10 cellular contexts compared by ENCODE assay signal in genomic region chr19:4986056-4986455, GRCh38.
"Had no signal": no experiment of that assay in that cellular context is flagged by ENCODE, and none has a peak within 500 bp of the region (broad histone marks: within the 10 kb centered on the region; RNA-seq: fewer than 3 reads in every experiment).

No MANE protein-coding gene starts in this region.

- DNase-seq: activated CD4-positive, alpha-beta memory T cell treated with anti-CD3 and anti-CD28 coated beads for 36 hours; activated CD4-positive, alpha-beta T cell treated with anti-CD3 and anti-CD28 coated beads for 36 hours; activated CD8-positive, alpha-beta memory T cell treated with anti-CD3 and anti-CD28 coated beads, Interleukin-2, amount 10 ng/mL, durations not matched to agents 7 days and 5 days; activated naive CD4-positive, alpha-beta T cell treated with anti-CD3 and anti-CD28 coated beads, Interleukin-2, amount 10 ng/mL, durations not matched to agents 7 days and 5 days; activated T-cell treated with anti-CD3 and anti-CD28 coated beads, Interleukin-2, amount 50 U/mL, for 1 hour; stimulated activated CD4-positive, alpha-beta T cell treated with anti-CD3 and anti-CD28 coated beads, Interleukin-4, amount 100 ng/mL, for 24 hours; stimulated activated naive CD4-positive, alpha-beta T cell had no signal

- ATAC-seq: activated CD4-positive, alpha-beta T cell treated with anti-CD3 and anti-CD28 coated beads for 36 hours; activated CD8-positive, alpha-beta memory T cell treated with anti-CD3 and anti-CD28 coated beads, Interleukin-2, amount 10 ng/mL, durations not matched to agents 7 days and 5 days had no signal

- H3K9me3 Mint-ChIP-seq: activated CD4-positive, alpha-beta memory T cell treated with anti-CD3 and anti-CD28 coated beads for 36 hours; activated naive CD4-positive, alpha-beta T cell treated with anti-CD3 and anti-CD28 coated beads, Interleukin-2, amount 10 ng/mL, durations not matched to agents 7 days and 5 days; activated T-helper 2 cell treated with anti-CD3 and anti-CD28 coated beads, Interferon-gamma antibody, Interleukin-2, Interleukin-4, amounts not matched to agents 10 μg/mL and 5 μg/mL and 100 μg/mL, durations not matched to agents 14 hours and 24 hours and 36 hours; type B pancreatic cell had no signal

- H3K27ac Mint-ChIP-seq: activated CD4-positive, alpha-beta memory T cell treated with anti-CD3 and anti-CD28 coated beads for 36 hours; activated CD4-positive, alpha-beta T cell treated with anti-CD3 and anti-CD28 coated beads for 36 hours; activated CD8-positive, alpha-beta memory T cell treated with anti-CD3 and anti-CD28 coated beads, Interleukin-2, amount 10 ng/mL, durations not matched to agents 7 days and 5 days; activated T-helper 2 cell treated with anti-CD3 and anti-CD28 coated beads, Interferon-gamma antibody, Interleukin-2, Interleukin-4, amounts not matched to agents 10 μg/mL and 5 μg/mL and 100 μg/mL, durations not matched to agents 14 hours and 24 hours and 36 hours; type B pancreatic cell had no signal

- H3K27me3 ChIP-seq: dorsolateral prefrontal cortex had no signal

- H3K36me3 Mint-ChIP-seq: activated CD4-positive, alpha-beta memory T cell treated with anti-CD3 and anti-CD28 coated beads for 36 hours; activated CD8-positive, alpha-beta memory T cell treated with anti-CD3 and anti-CD28 coated beads, Interleukin-2, amount 10 ng/mL, durations not matched to agents 7 days and 5 days; activated naive CD4-positive, alpha-beta T cell treated with anti-CD3 and anti-CD28 coated beads, Interleukin-2, amount 10 ng/mL, durations not matched to agents 7 days and 5 days; type B pancreatic cell had no signal

- H3K4me3 Mint-ChIP-seq: activated CD4-positive, alpha-beta memory T cell treated with anti-CD3 and anti-CD28 coated beads for 36 hours; activated CD4-positive, alpha-beta T cell treated with anti-CD3 and anti-CD28 coated beads for 36 hours; activated CD8-positive, alpha-beta memory T cell treated with anti-CD3 and anti-CD28 coated beads, Interleukin-2, amount 10 ng/mL, durations not matched to agents 7 days and 5 days; activated naive CD4-positive, alpha-beta T cell treated with anti-CD3 and anti-CD28 coated beads, Interleukin-2, amount 10 ng/mL, durations not matched to agents 7 days and 5 days; type B pancreatic cell had no signal

- H3K27me3 Mint-ChIP-seq: activated CD4-positive, alpha-beta memory T cell treated with anti-CD3 and anti-CD28 coated beads for 36 hours; activated CD4-positive, alpha-beta T cell treated with anti-CD3 and anti-CD28 coated beads for 36 hours; activated CD8-positive, alpha-beta memory T cell treated with anti-CD3 and anti-CD28 coated beads, Interleukin-2, amount 10 ng/mL, durations not matched to agents 7 days and 5 days; activated naive CD4-positive, alpha-beta T cell treated with anti-CD3 and anti-CD28 coated beads, Interleukin-2, amount 10 ng/mL, durations not matched to agents 7 days and 5 days; type B pancreatic cell had no signal
